13 cellular contexts compared by ENCODE assay signal in the genomic region with DNA sequence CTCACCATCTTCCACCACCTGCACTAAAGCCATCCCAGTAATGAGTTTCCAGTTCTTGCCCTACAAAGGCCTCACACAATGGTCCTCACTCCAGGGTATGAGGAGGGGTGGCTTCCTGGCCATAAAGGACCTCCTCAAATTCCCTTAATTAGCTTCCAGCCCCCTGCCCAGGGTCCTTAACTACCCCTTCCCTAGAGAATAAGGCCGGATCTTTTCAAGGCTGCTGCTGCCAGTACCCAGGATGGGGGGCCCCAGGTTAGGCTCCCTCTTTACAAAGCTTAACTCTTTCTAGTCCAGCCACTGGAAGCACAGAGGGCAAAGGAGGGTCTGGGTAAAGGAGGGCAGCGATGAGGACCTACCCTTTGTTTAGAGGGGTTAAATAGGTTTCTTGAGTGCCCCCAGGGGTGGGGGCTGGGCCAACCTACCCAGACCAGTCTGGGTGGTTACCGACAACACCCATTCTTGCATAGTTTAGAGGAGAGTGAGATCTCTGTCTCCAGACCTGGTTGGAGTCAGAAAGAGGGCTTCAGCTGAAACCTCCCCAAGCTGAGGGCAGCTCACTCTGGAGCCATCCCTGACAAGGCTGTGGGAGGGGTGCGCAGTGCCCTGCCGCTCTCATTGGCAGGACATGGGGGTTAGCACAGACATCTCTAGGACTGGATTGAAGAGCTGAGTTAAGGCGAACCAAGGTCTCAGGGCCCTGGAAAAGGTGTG. TPM values are rescaled to one million over a fixed set of nuclear protein-coding genes. Genes with fewer than 3 reads are reported as not detected.
DNase-seq lines count a peak whose midpoint lies in the region; ATAC-seq and TF ChIP-seq lines count a peak whose summit lies in the region.
"Had no signal": no experiment of that assay in that cellular context is flagged by ENCODE, and none has a peak within 500 bp of the region (broad histone marks: within the 10 kb centered on the region; RNA-seq: fewer than 3 reads in every experiment).

No MANE protein-coding gene starts in this region.

- peaks cover 28% of the 10 kb centered on the region for H3K27me3 Mint-ChIP-seq in T-helper 1 cell treated with Interleukin-12 subunit alpha and Interleukin-12 subunit beta and Interleukin-4 antibody, amounts not matched to agents 30 μg/mL and 1 μg/mL, for 36 hours (ENCODE audit: low read depth)
- peaks cover 28% of the 10 kb centered on the region for H3K27me3 Mint-ChIP-seq in MCF 10A (ENCODE audit: insufficient read depth, unreplicated experiment)
- H3K27me3 Mint-ChIP-seq in activated naive CD8-positive, alpha-beta T cell treated with anti-CD3 and anti-CD28 coated beads for 36 hours: peaks cover 29% of the 10 kb centered on the region

- TF ChIP-seq CTCF in MCF 10A (IDR thresholded peaks at IDR 0.05; ENCODE audit: unreplicated experiment) (no peak), omental fat pad (IDR thresholded peaks at IDR 0.05) (no peak)

- H3K4me1 Mint-ChIP-seq in T-helper 1 cell treated with Interleukin-12 subunit alpha and Interleukin-12 subunit beta and Interleukin-4 antibody, amounts not matched to agents 30 μg/mL and 1 μg/mL, for 36 hours (ENCODE audit: low read depth): peaks cover 1% of the 10 kb centered on the region
- peaks cover 36% of the 10 kb centered on the region for H3K4me1 Mint-ChIP-seq in MCF 10A (ENCODE audit: insufficient read depth, unreplicated experiment)
- H3K4me1 Mint-ChIP-seq in activated naive CD8-positive, alpha-beta T cell treated with anti-CD3 and anti-CD28 coated beads for 36 hours: peaks cover 5% of the 10 kb centered on the region

- CTCF ChIA-PET in MCF 10A (lab: Yijun Ruan, JAX): interaction anchor here (0.5 to 3.0 kb wide), 18 partner anchors 8 to 220 kb away, joined by 3 to 27 read pairs (median 3); no protein-coding TSS in a partner anchor

- H3K9me3 Mint-ChIP-seq in T-helper 1 cell treated with Interleukin-12 subunit alpha and Interleukin-12 subunit beta and Interleukin-4 antibody, amounts not matched to agents 30 μg/mL and 1 μg/mL, for 36 hours: no peaks in the 10 kb centered on the region
- no peaks in the 10 kb centered on the region for H3K9me3 Mint-ChIP-seq in MCF 10A (ENCODE audit: unreplicated experiment)
- no peaks in the 10 kb centered on the region for H3K9me3 Mint-ChIP-seq in activated naive CD8-positive, alpha-beta T cell treated with anti-CD3 and anti-CD28 coated beads for 36 hours

- H3K36me3 Mint-ChIP-seq in T-helper 1 cell treated with Interleukin-12 subunit alpha and Interleukin-12 subunit beta and Interleukin-4 antibody, amounts not matched to agents 30 μg/mL and 1 μg/mL, for 36 hours (ENCODE audit: low read depth): no peaks in the 10 kb centered on the region
- no peaks in the 10 kb centered on the region for H3K36me3 Mint-ChIP-seq in MCF 10A (ENCODE audit: insufficient read depth, unreplicated experiment)
- no peaks in the 10 kb centered on the region for H3K36me3 Mint-ChIP-seq in activated naive CD8-positive, alpha-beta T cell treated with anti-CD3 and anti-CD28 coated beads for 36 hours

- POLR2A ChIA-PET in MCF 10A (lab: Yijun Ruan, JAX): interaction anchor here (1.2 to 5.6 kb wide), 4 partner anchors 9 to 30 kb away, joined by 3 to 38 read pairs (median 8); no protein-coding TSS in a partner anchor

- H3K4me3 Mint-ChIP-seq in T-helper 1 cell treated with Interleukin-12 subunit alpha and Interleukin-12 subunit beta and Interleukin-4 antibody, amounts not matched to agents 30 μg/mL and 1 μg/mL, for 36 hours: peak overlapping the region; percentile 46
- peak overlapping the region; percentile 89 for H3K4me3 Mint-ChIP-seq in MCF 10A (ENCODE audit: unreplicated experiment)
- no peak overlapping the region for H3K4me3 Mint-ChIP-seq in activated naive CD8-positive, alpha-beta T cell treated with anti-CD3 and anti-CD28 coated beads for 36 hours

- intact Hi-C loops in MCF 10A (cut with micrococcal nuclease): no loop called here

- H3K27ac Mint-ChIP-seq in T-helper 1 cell treated with Interleukin-12 subunit alpha and Interleukin-12 subunit beta and Interleukin-4 antibody, amounts not matched to agents 30 μg/mL and 1 μg/mL, for 36 hours: no peak overlapping the region
- peak overlapping the region; percentile 98 for H3K27ac Mint-ChIP-seq in MCF 10A (ENCODE audit: low read depth, unreplicated experiment)
- H3K27ac Mint-ChIP-seq in activated naive CD8-positive, alpha-beta T cell treated with anti-CD3 and anti-CD28 coated beads for 36 hours: no peak overlapping the region

- no TSS peak for BruUV-seq in MCF 10A (replicated peaks; lab: Mats Ljungman, UMichigan)

- peak overlapping the region in 13 of 21 experiments; percentile 29 to 84 (median 63) for H3K27ac ChIP-seq in skin epidermis
- H3K27ac ChIP-seq: 22Rv1, tibial nerve had no signal

- no peak for DNase-seq in T-helper 1 cell
- DNase-seq in MCF 10A (ENCODE audit: unreplicated experiment): no peak
- peak; percentile 58 for DNase-seq in iPS-NIHi11 (ENCODE audit: low spot score)
- DNase-seq in omental fat pad (ENCODE audit: low spot score): no peak
- no peak for DNase-seq in activated naive CD8-positive, alpha-beta T cell treated with anti-CD3 and anti-CD28 coated beads for 36 hours
- DNase-seq: NCI-H1092, RPMI8226 had no signal

- ATAC-seq in omental fat pad (ENCODE audit: low FRiP score) (no peak), HG03135 (IDR thresholded peaks at IDR 0.05; ENCODE audit: unreplicated experiment) (no peak)

- peak overlapping the region in 5 of 7 experiments; percentile 0 to 26 (median 20) for H3K4me3 ChIP-seq in skin epidermis
- H3K4me3 ChIP-seq: tibial nerve had no signal

RNA-seq across cellular contexts. Expression of gene BLACAT1, which starts 7.1 kb away (rescaled TPM):
- 0.72 and 1.1 TPM in 2 replicates for total RNA-seq in MCF 10A (2022)
- total RNA-seq in omental fat pad: under 1 TPM in 2 of 4 donors, not detected in 2; 0.36 to 0.65 TPM
- under 1 TPM; 0.12 to 0.19 TPM for total RNA-seq in activated naive CD8-positive, alpha-beta T cell treated with anti-CD3 and anti-CD28 coated beads for 36 hours
- total RNA-seq: myocyte had no signal

RNA-seq across cellular contexts. Expression of gene LEMD1, which starts 26.8 kb away (rescaled TPM):
- total RNA-seq in MCF 10A (2022) (1.4 TPM in 2 replicates), omental fat pad (1 to 10 TPM in 1 of 4 donors, not detected in 3; 1.7 TPM)
- total RNA-seq in activated naive CD8-positive, alpha-beta T cell treated with anti-CD3 and anti-CD28 coated beads for 36 hours: under 1 TPM in 1 of 2 experiments, not detected in 1; 0.78 TPM
- total RNA-seq: myocyte, tibial nerve had no signal

RNA-seq across cellular contexts. Expression of gene CDK18, which starts 55.8 kb away (rescaled TPM):
- total RNA-seq in MCF 10A (2022): 4.9 and 6.8 TPM in 2 replicates
- total RNA-seq in omental fat pad: 1 to 10 TPM; 2.8 to 9.0 (median 5.3) TPM
- total RNA-seq in activated naive CD8-positive, alpha-beta T cell treated with anti-CD3 and anti-CD28 coated beads for 36 hours: 1 to 10 TPM; 6.2 to 6.5 TPM
